21 cellular contexts compared by ENCODE assay signal in genomic region chr5:85030685-85031084, GRCh38.
DNase-seq lines count a peak whose midpoint lies in the region; ATAC-seq, FAIRE-seq and TF ChIP-seq lines count a peak whose summit lies in the region.
"Had no signal": no experiment of that assay in that cellular context is flagged by ENCODE, and none has a peak within 500 bp of the region (broad histone marks: within the 10 kb centered on the region; RNA-seq: fewer than 3 reads in every experiment).

No MANE protein-coding gene starts in this region.

- no peaks in the 10 kb centered on the region for H3K36me3 Mint-ChIP-seq in neural progenitor cell
- H3K36me3 Mint-ChIP-seq: CD8-positive, alpha-beta T cell had no signal

- H3K4me2 ChIP-seq in HepG2 (ENCODE audit: low read depth, low read length) = no peak overlapping the region
- H3K4me2 ChIP-seq in IMR-90 (ENCODE audit: low read depth, low read length) = no peak overlapping the region
- peak overlapping the region; percentile 27 for H3K4me2 ChIP-seq in neural progenitor cell
- H3K4me2 ChIP-seq: BLaER1 treated with 17β-estradiol and CSF1 and Interleukin-3, amounts not matched to agents 10 nM and 100 nM had no signal

- no peak overlapping the region for H2AK5ac ChIP-seq in IMR-90 (ENCODE audit: low read depth, low read length)

- no peak overlapping the region for H4K5ac ChIP-seq in IMR-90 (ENCODE audit: low read depth, low read length)

- TF ChIP-seq POLR2A in HepG2 (IDR thresholded peaks at IDR 0.05; ENCODE audit: insufficient read depth in 1 of 2, low read depth in 2 of 2, low read length in 2 of 2) (no peak), right lobe of liver (IDR thresholded peaks at IDR 0.05) (no peak), IMR-90 (IDR thresholded peaks at IDR 0.05; ENCODE audit: low read depth, low read length) (no peak), spleen (IDR thresholded peaks at IDR 0.05) (no peak)

- H3F3A ChIP-seq in neural progenitor cell (ENCODE audit: low read depth) = no peaks in the 10 kb centered on the region

- H3K9ac ChIP-seq in HepG2 (ENCODE audit: insufficient read depth, low read depth, low read length) = no peak overlapping the region
- no peak overlapping the region for H3K9ac ChIP-seq in IMR-90 (ENCODE audit: low read depth, low read length)
- no peak overlapping the region for H3K9ac ChIP-seq in neural progenitor cell
- H3K9ac ChIP-seq: BLaER1 treated with 17β-estradiol and CSF1 and Interleukin-3, amounts not matched to agents 10 nM and 100 nM had no signal

- H2BK120ac ChIP-seq in IMR-90 (ENCODE audit: low read depth, low read length) = no peak overlapping the region

- H3K9me3 ChIP-seq in HepG2 (ENCODE audit: low read length) (no peaks in the 10 kb centered on the region), right lobe of liver (no peaks in the 10 kb centered on the region), IMR-90 (ENCODE audit: control insufficient read depth, insufficient read depth, low read length) (no peaks in the 10 kb centered on the region), neural progenitor cell (ENCODE audit: low read depth) (no peaks in the 10 kb centered on the region), spleen (peaks cover 0 to 4% (median 0%) of the 10 kb centered on the region in 8 donors)
- H3K9me3 ChIP-seq: BLaER1 treated with 17β-estradiol and CSF1 and Interleukin-3, amounts not matched to agents 10 nM and 100 nM; Caco-2 had no signal

- H2BK20ac ChIP-seq in IMR-90 (ENCODE audit: low read depth, low read length) = no peak overlapping the region

- no peaks in the 10 kb centered on the region for H3K27me3 Mint-ChIP-seq in neural progenitor cell (ENCODE audit: insufficient read depth, low read depth)
- H3K27me3 Mint-ChIP-seq: B cell; CD4-positive, alpha-beta T cell had no signal

- H3K4me3 ChIP-seq in HepG2 (replicated peaks in 1 of 3; ENCODE audit: insufficient read depth in 1 of 3, low read depth in 2 of 3, low read length in 3 of 3) (no peak overlapping the region), right lobe of liver (no peak overlapping the region), IMR-90 (ENCODE audit: insufficient read depth, low read depth, low read length) (no peak overlapping the region), neural progenitor cell (no peak overlapping the region), spleen (no peak overlapping the region)
- H3K4me3 ChIP-seq: BLaER1 treated with 17β-estradiol and CSF1 and Interleukin-3, amounts not matched to agents 10 nM and 100 nM had no signal

- no peaks in the 10 kb centered on the region for H3K36me3 ChIP-seq in HepG2 (replicated peaks in 1 of 2; ENCODE audit: control insufficient read depth in 1 of 2, insufficient read depth in 2 of 2, low read length in 2 of 2)
- H3K36me3 ChIP-seq in right lobe of liver = no peaks in the 10 kb centered on the region
- H3K36me3 ChIP-seq in IMR-90 (ENCODE audit: control insufficient read depth, insufficient read depth, low read length) = no peaks in the 10 kb centered on the region
- H3K36me3 ChIP-seq in neural progenitor cell = no peaks in the 10 kb centered on the region
- H3K36me3 ChIP-seq in spleen = no peaks in the 10 kb centered on the region
- H3K36me3 ChIP-seq: BLaER1 treated with 17β-estradiol and CSF1 and Interleukin-3, amounts not matched to agents 10 nM and 100 nM had no signal

- no peaks in the 10 kb centered on the region for H3K4me1 ChIP-seq in HepG2 (ENCODE audit: insufficient read depth, low read length)
- H3K4me1 ChIP-seq in right lobe of liver = no peaks in the 10 kb centered on the region
- no peaks in the 10 kb centered on the region for H3K4me1 ChIP-seq in IMR-90 (ENCODE audit: control insufficient read depth, insufficient read depth, low read length)
- peaks cover 3% of the 10 kb centered on the region for H3K4me1 ChIP-seq in neural progenitor cell
- no peaks in the 10 kb centered on the region for H3K4me1 ChIP-seq in spleen
- H3K4me1 ChIP-seq: BLaER1 treated with 17β-estradiol and CSF1 and Interleukin-3, amounts not matched to agents 10 nM and 100 nM; Caco-2 had no signal

- dilution Hi-C loops in IMR-90 (cut with HindIII; ENCODE audit: low sequenced_read_pairs, unreplicated experiment) = no loop called here

- in situ Hi-C loops in HepG2 (cut with HindIII; ENCODE audit: extremely low pct_ligation_motif_present, low pct_unique_long_range_greater_than_20kb) (loop anchor here (25.0 kb wide), 1 partner anchor 1318 kb away; the partner anchor contains the start of gene HAPLN1), IMR-90 (cut with MboI; ENCODE audit: low sequenced_read_pairs) (no loop called here)

- no peak overlapping the region for H3K18ac ChIP-seq in IMR-90 (ENCODE audit: low read depth, low read length)

- no peaks in the 10 kb centered on the region for H3K27me3 ChIP-seq in HepG2 (ENCODE audit: control insufficient read depth in 1 of 2, insufficient read depth in 2 of 2, low read length in 2 of 2)
- H3K27me3 ChIP-seq in right lobe of liver = no peaks in the 10 kb centered on the region
- H3K27me3 ChIP-seq in IMR-90 (ENCODE audit: control insufficient read depth, insufficient read depth, low read length) = no peaks in the 10 kb centered on the region
- no peaks in the 10 kb centered on the region for H3K27me3 ChIP-seq in neural progenitor cell
- no peaks in the 10 kb centered on the region for H3K27me3 ChIP-seq in spleen (replicated peaks in 1 of 7)
- H3K27me3 ChIP-seq: BLaER1 treated with 17β-estradiol and CSF1 and Interleukin-3, amounts not matched to agents 10 nM and 100 nM had no signal

- H3K14ac ChIP-seq in IMR-90 (replicated peaks; ENCODE audit: low read depth, low read length) = no peak overlapping the region

- H3K4me1 Mint-ChIP-seq in neural progenitor cell = peaks cover 10% of the 10 kb centered on the region
- H3K4me1 Mint-ChIP-seq: B cell had no signal

- H2AFZ ChIP-seq in HepG2 (ENCODE audit: low read length) (no peak overlapping the region), IMR-90 (replicated peaks; ENCODE audit: low read length, poor library complexity) (no peak overlapping the region), neural progenitor cell (replicated peaks) (no peak overlapping the region)

- H3K56ac ChIP-seq in IMR-90 (ENCODE audit: extremely low read depth, insufficient read depth, low read length) = no peak overlapping the region

- no peak for FAIRE-seq in HepG2 (lab: Jason Lieb, UNC)
- FAIRE-seq: D721Med, G401.6, GM12891, GM19239 had no signal

- no peak overlapping the region for H3K4ac ChIP-seq in IMR-90 (ENCODE audit: low read depth, low read length)

- H4K8ac ChIP-seq in IMR-90 (ENCODE audit: low read depth in 2 of 2, low read length in 2 of 2) = no peak overlapping the region

- H3K9me3 Mint-ChIP-seq in neural progenitor cell = no peaks in the 10 kb centered on the region

- no peaks in the 10 kb centered on the region for H3K79me1 ChIP-seq in IMR-90 (ENCODE audit: low read depth in 1 of 2, low read length in 2 of 2)

- no peak overlapping the region for H3K4me3 Mint-ChIP-seq in neural progenitor cell
- H3K4me3 Mint-ChIP-seq: B cell; CD4-positive, alpha-beta T cell; CD8-positive, alpha-beta T cell had no signal

- no peaks in the 10 kb centered on the region for H4K20me1 ChIP-seq in HepG2 (ENCODE audit: insufficient read depth, low read length)
- no peaks in the 10 kb centered on the region for H4K20me1 ChIP-seq in IMR-90 (ENCODE audit: insufficient read depth, low read length)
- no peaks in the 10 kb centered on the region for H4K20me1 ChIP-seq in neural progenitor cell (ENCODE audit: low read depth)
- H4K20me1 ChIP-seq: BLaER1 treated with 17β-estradiol and CSF1 and Interleukin-3, amounts not matched to agents 10 nM and 100 nM had no signal

- intact Hi-C loops in HepG2 (cut with micrococcal nuclease; ENCODE audit: unreplicated experiment) = no loop called here
- intact Hi-C loops in right lobe of liver (cut with DNase I) = no loop called here
- intact Hi-C loops in IMR-90 (cut with micrococcal nuclease) = no loop called here
- intact Hi-C loops in spleen (cut with DNase I; ENCODE audit: low total_unique reads) = no loop called here

- no peak for DNase-seq in HepG2 (ENCODE audit: low spot score)
- no peak for DNase-seq in right lobe of liver
- no peak for DNase-seq in IMR-90
- no peak for DNase-seq in neural progenitor cell (ENCODE audit: low spot score)
- no peak for DNase-seq in hypothalamus (lab: John Stamatoyannopoulos, UW)
- no peak for DNase-seq in spleen
- DNase-seq: AML-193; Caco-2; Calu3; CD4-positive, alpha-beta T cell; CD8-positive, alpha-beta T cell; DMS79 treated with DMSO at 0.1 percent for 48 hours; GF-D8 had no signal

- no peak overlapping the region for H3K27ac Mint-ChIP-seq in neural progenitor cell
- H3K27ac Mint-ChIP-seq: B cell; CD4-positive, alpha-beta T cell; CD8-positive, alpha-beta T cell had no signal

- POLR2A ChIA-PET in HepG2 (lab: Yijun Ruan, JAX) = no interaction called here
- POLR2A ChIA-PET in IMR-90 (lab: Charles Lee; ENCODE audit: unreplicated experiment) = no interaction called here

- BruUV-seq in HepG2 (replicated peaks; lab: Mats Ljungman, UMichigan) (no TSS peak), IMR-90 (replicated peaks; lab: Mats Ljungman, UMichigan) (no TSS peak)

- no peak overlapping the region for H2BK15ac ChIP-seq in IMR-90 (ENCODE audit: low read depth, low read length)

- no peak overlapping the region for H3K27ac ChIP-seq in HepG2 (ENCODE audit: extremely low read length, insufficient read depth, low read length)
- H3K27ac ChIP-seq in right lobe of liver = no peak overlapping the region
- H3K27ac ChIP-seq in IMR-90 (ENCODE audit: insufficient read depth, low read length) = no peak overlapping the region
- H3K27ac ChIP-seq in neural progenitor cell = no peak overlapping the region
- no peak overlapping the region for H3K27ac ChIP-seq in spleen
- H3K27ac ChIP-seq: 22Rv1; BLaER1 treated with 17β-estradiol and CSF1 and Interleukin-3, amounts not matched to agents 10 nM and 100 nM; C4-2B had no signal

- no peak overlapping the region for H3K23ac ChIP-seq in IMR-90 (ENCODE audit: low read depth, low read length)

- no peak for TF ChIP-seq EP300 in HepG2 (IDR thresholded peaks at IDR 0.05; ENCODE audit: low read depth in 2 of 2, low read length in 2 of 2)
- TF ChIP-seq EP300 in HepG2 (CRISPR knock-in tag; IDR thresholded peaks at IDR 0.05; ENCODE audit: borderline replicate concordance) = no peak

- TF ChIP-seq CTCF in HepG2 (CRISPR knock-in tag; IDR thresholded peaks at IDR 0.05) (no peak), right lobe of liver (IDR thresholded peaks at IDR 0.05) (no peak), IMR-90 (conservative IDR thresholded peaks at IDR 0.05; ENCODE audit: low read depth, low read length) (no peak), neural progenitor cell (IDR thresholded peaks at IDR 0.05) (no peak), spleen (IDR thresholded peaks at IDR 0.05 in 8 of 11, conservative IDR thresholded peaks at IDR 0.05 in 3 of 11) (no peak)

- ATAC-seq in HepG2 = no peak
- ATAC-seq in right lobe of liver = no peak
- no peak for ATAC-seq in IMR-90 (ENCODE audit: low read depth)
- ATAC-seq: CD8-positive, alpha-beta T cell had no signal

- no peaks in the 10 kb centered on the region for H3K9me1 ChIP-seq in IMR-90 (ENCODE audit: insufficient read depth, low read length)

- no peak overlapping the region for H2BK5ac ChIP-seq in IMR-90 (ENCODE audit: low read depth, low read length, poor library complexity, severe bottlenecking)

- H3K79me2 ChIP-seq in HepG2 (ENCODE audit: insufficient read depth, low read length) = no peaks in the 10 kb centered on the region
- H3K79me2 ChIP-seq in neural progenitor cell (ENCODE audit: low read depth) = no peaks in the 10 kb centered on the region

- CTCF ChIA-PET in HepG2 (lab: Yijun Ruan, JAX; ENCODE audit: low intra/inter-chr PET ratio, low total read pairs) (no interaction called here), IMR-90 (lab: Yijun Ruan, JAX) (no interaction called here)

- TF ChIP-seq RAD21 in HepG2 (CRISPR knock-in tag; IDR thresholded peaks at IDR 0.05) (no peak), IMR-90 (IDR thresholded peaks at IDR 0.05; ENCODE audit: low read length) (no peak)

- H4K91ac ChIP-seq in IMR-90 (ENCODE audit: insufficient read depth, low read depth, low read length) = no peak overlapping the region

- no peak overlapping the region for H2AK9ac ChIP-seq in IMR-90 (replicated peaks; ENCODE audit: low read depth, low read length, poor library complexity)
